Comparison of ENCODE assay signal across 26 cellular contexts in genomic region chr9:135901036-135901758, GRCh38. TPM values are rescaled to one million over a fixed set of nuclear protein-coding genes. Genes with fewer than 3 reads are reported as not detected.
DNase-seq lines count a peak whose midpoint lies in the region; ATAC-seq and TF ChIP-seq lines count a peak whose summit lies in the region.
"Had no signal": no experiment of that assay in that cellular context is flagged by ENCODE, and none has a peak within 500 bp of the region (broad histone marks: within the 10 kb centered on the region; RNA-seq: fewer than 3 reads in every experiment).

No MANE protein-coding gene starts in this region.

- no peak overlapping the region for H3K9ac ChIP-seq in endodermal cell (ENCODE audit: extremely low read depth, low read length, poor library complexity, severe bottlenecking)

- intact Hi-C loops in MCF 10A (cut with micrococcal nuclease) (no loop called here), breast epithelium (cut with DNase I; ENCODE audit: low total_unique reads) (no loop called here)

- H3K27me3 ChIP-seq in breast epithelium (no peaks in the 10 kb centered on the region), endodermal cell (ENCODE audit: control insufficient read depth, insufficient read depth, low read length, poor library complexity, severe bottlenecking) (no peaks in the 10 kb centered on the region), osteoblast (ENCODE audit: insufficient read depth, low read length) (no peaks in the 10 kb centered on the region)
- H3K27me3 ChIP-seq: BE2C, SJCRH30 had no signal

- DNase-seq in MCF 10A (ENCODE audit: unreplicated experiment) (no peak), breast epithelium (ENCODE audit: low spot score in 2 of 2) (no peak), endodermal cell (no peak), osteoblast (ENCODE audit: insufficient read length, low spot score, missing footprints) (peak; percentile 22), type B pancreatic cell (ENCODE audit: extremely low spot score, unreplicated experiment) (no peak), MV-4-11 (lab: John Stamatoyannopoulos, UW) (no peak)
- DNase-seq: 8988T, ACHN, BE2C, Calu3, DMS153, DND-41, Kasumi-1, NCI-H1105 treated with DMSO at 0.1 percent for 48 hours, NCI-H146, NCI-H1930, NCI-H446, NCI-H524 treated with DMSO at 0.1 percent for 48 hours, NCI-H774, PC-3, SJCRH30 had no signal

- no peak overlapping the region for H2AFZ ChIP-seq in osteoblast (ENCODE audit: low read length)

- H3K4me1 ChIP-seq in breast epithelium: no peaks in the 10 kb centered on the region
- H3K4me1 ChIP-seq in endodermal cell (ENCODE audit: control insufficient read depth, insufficient read depth, low read length): peaks cover 3% of the 10 kb centered on the region
- H3K4me1 ChIP-seq in osteoblast (ENCODE audit: insufficient read depth, low read length): peaks cover 15% of the 10 kb centered on the region

- peaks cover 88% of the 10 kb centered on the region for H4K20me1 ChIP-seq in osteoblast (ENCODE audit: insufficient read depth, low read length)

- ATAC-seq in HG03135 (IDR thresholded peaks at IDR 0.05; ENCODE audit: unreplicated experiment) (no peak), GM21381 (IDR thresholded peaks at IDR 0.05; ENCODE audit: unreplicated experiment) (no peak)
- ATAC-seq: PC-3, SK-N-SH treated with all-trans-retinoic acid at 6 μM for 48 hours had no signal

- peaks cover 15% of the 10 kb centered on the region for H3K9me3 Mint-ChIP-seq in MCF 10A (ENCODE audit: unreplicated experiment)
- peaks cover 25% of the 10 kb centered on the region for H3K9me3 Mint-ChIP-seq in endodermal cell
- H3K9me3 Mint-ChIP-seq in type B pancreatic cell: peaks cover 25% of the 10 kb centered on the region
- H3K9me3 Mint-ChIP-seq: CD14-positive monocyte had no signal

- H3K4me3 Mint-ChIP-seq in MCF 10A (ENCODE audit: unreplicated experiment) (no peak overlapping the region), endodermal cell (no peak overlapping the region), type B pancreatic cell (peak overlapping the region; percentile 20)
- H3K4me3 Mint-ChIP-seq: CD14-positive monocyte had no signal

- no peak overlapping the region for H3K4me2 ChIP-seq in osteoblast (ENCODE audit: insufficient read depth, low read length)

- H3K27ac Mint-ChIP-seq in MCF 10A (ENCODE audit: low read depth, unreplicated experiment) (peak overlapping the region; percentile 85), endodermal cell (peak overlapping the region; percentile 19), type B pancreatic cell (no peak overlapping the region)

- peaks cover 27% of the 10 kb centered on the region for H3K4me1 Mint-ChIP-seq in MCF 10A (ENCODE audit: insufficient read depth, unreplicated experiment)
- peaks cover 24% of the 10 kb centered on the region for H3K4me1 Mint-ChIP-seq in endodermal cell
- peaks cover 31% of the 10 kb centered on the region for H3K4me1 Mint-ChIP-seq in type B pancreatic cell (ENCODE audit: unreplicated experiment)

- POLR2A ChIA-PET in MCF 10A (lab: Yijun Ruan, JAX): interaction anchor here (0.6 to 0.8 kb wide), 3 partner anchors 10 to 44 kb away, joined by 3 to 6 read pairs (median 3); no protein-coding TSS in a partner anchor

- no peak for TF ChIP-seq CTCF in MCF 10A (IDR thresholded peaks at IDR 0.05; ENCODE audit: unreplicated experiment)
- TF ChIP-seq CTCF in breast epithelium (IDR thresholded peaks at IDR 0.05): no peak
- TF ChIP-seq CTCF in endodermal cell (conservative IDR thresholded peaks at IDR 0.05): no peak
- no peak for TF ChIP-seq CTCF in osteoblast (IDR thresholded peaks at IDR 0.05; ENCODE audit: extremely low read depth, low read depth, low read length)
- no peak for TF ChIP-seq CTCF in type B pancreatic cell (conservative IDR thresholded peaks at IDR 0.05)

- H3K27ac ChIP-seq in breast epithelium: no peak overlapping the region
- no peak overlapping the region for H3K27ac ChIP-seq in endodermal cell (ENCODE audit: low read depth, low read length)
- no peak overlapping the region for H3K27ac ChIP-seq in osteoblast (ENCODE audit: low read depth, low read length)
- H3K27ac ChIP-seq: HL-60, SJCRH30 had no signal

- H3K9me3 ChIP-seq in breast epithelium: no peaks in the 10 kb centered on the region
- peaks cover 30% of the 10 kb centered on the region for H3K9me3 ChIP-seq in endodermal cell (ENCODE audit: control insufficient read depth, low read length)
- no peaks in the 10 kb centered on the region for H3K9me3 ChIP-seq in osteoblast (ENCODE audit: low read depth, low read length)

- H3K36me3 ChIP-seq in breast epithelium: no peaks in the 10 kb centered on the region
- H3K36me3 ChIP-seq in endodermal cell (ENCODE audit: control insufficient read depth, insufficient read depth, low read length): peaks cover 43% of the 10 kb centered on the region
- no peaks in the 10 kb centered on the region for H3K36me3 ChIP-seq in osteoblast (ENCODE audit: insufficient read depth, low read length)

- H3K79me2 ChIP-seq in osteoblast (ENCODE audit: insufficient read depth, low read length): peaks cover 95% of the 10 kb centered on the region

- H3K4me3 ChIP-seq in breast epithelium (no peak overlapping the region), endodermal cell (ENCODE audit: low read length) (no peak overlapping the region), osteoblast (ENCODE audit: insufficient read depth, low read length) (no peak overlapping the region)
- H3K4me3 ChIP-seq: SJCRH30 had no signal

- CTCF ChIA-PET in MCF 10A (lab: Yijun Ruan, JAX): interaction anchor here (0.9 kb wide), 1 partner anchor 37 kb away, joined by 4 read pairs; no protein-coding TSS in a partner anchor

- H3K27me3 Mint-ChIP-seq in MCF 10A (ENCODE audit: insufficient read depth, unreplicated experiment): no peaks in the 10 kb centered on the region
- H3K27me3 Mint-ChIP-seq in endodermal cell (ENCODE audit: insufficient read depth): no peaks in the 10 kb centered on the region
- no peaks in the 10 kb centered on the region for H3K27me3 Mint-ChIP-seq in type B pancreatic cell

- no TSS peak for BruUV-seq in MCF 10A (replicated peaks; lab: Mats Ljungman, UMichigan)

- peaks cover 8% of the 10 kb centered on the region for H3K36me3 Mint-ChIP-seq in MCF 10A (ENCODE audit: insufficient read depth, unreplicated experiment)
- peaks cover 62% of the 10 kb centered on the region for H3K36me3 Mint-ChIP-seq in endodermal cell (ENCODE audit: low read depth)
- peaks cover 52% of the 10 kb centered on the region for H3K36me3 Mint-ChIP-seq in type B pancreatic cell

- WGBS in endodermal cell (ENCODE audit: insufficient coverage in 1 of 2, insufficient read length in 1 of 2), 2 experiments: 94 to 95% methylated on average over 6 to 9 of the region's 9 CpGs

- TF ChIP-seq POLR2A in breast epithelium (IDR thresholded peaks at IDR 0.05): no peak

RNA-seq across cellular contexts. Expression of gene CAMSAP1, which starts 6.1 kb away (rescaled TPM):
- 31.0 and 39.5 TPM in 2 replicates for total RNA-seq in MCF 10A (2022)
- total RNA-seq in breast epithelium: 10 to 100 TPM; 25.0 to 29.8 (median 29.0) TPM
- 10 to 100 TPM; 40.1 to 43.1 TPM for total RNA-seq in endodermal cell
- polyA plus RNA-seq in endodermal cell (2013, experiment 1 of 2): 36.8 TPM
- polyA plus RNA-seq in endodermal cell (2013, experiment 2 of 2): 37.7 TPM
- total RNA-seq in osteoblast: 22.1 and 26.1 TPM in 2 replicates
- total RNA-seq in type B pancreatic cell (ENCODE audit: low replicate concordance): 33.9 and 58.2 TPM in 2 replicates

RNA-seq across cellular contexts. Expression of gene UBAC1, which starts 60.0 kb away (rescaled TPM):
- total RNA-seq in MCF 10A (2022): 32.5 and 34.7 TPM in 2 replicates
- total RNA-seq in breast epithelium: 10 to 100 TPM; 39.2 to 53.0 (median 45.6) TPM
- total RNA-seq in endodermal cell: 10 to 100 TPM; 47.9 to 48.4 TPM
- 43.3 TPM for polyA plus RNA-seq in endodermal cell (2013, experiment 1 of 2)
- 38.8 TPM for polyA plus RNA-seq in endodermal cell (2013, experiment 2 of 2)
- total RNA-seq in osteoblast: 29.0 and 32.1 TPM in 2 replicates
- total RNA-seq in type B pancreatic cell (ENCODE audit: low replicate concordance): 34.5 and 45.2 TPM in 2 replicates
